Comparison of ENCODE assay signal across 22 cellular contexts in the genomic region with DNA sequence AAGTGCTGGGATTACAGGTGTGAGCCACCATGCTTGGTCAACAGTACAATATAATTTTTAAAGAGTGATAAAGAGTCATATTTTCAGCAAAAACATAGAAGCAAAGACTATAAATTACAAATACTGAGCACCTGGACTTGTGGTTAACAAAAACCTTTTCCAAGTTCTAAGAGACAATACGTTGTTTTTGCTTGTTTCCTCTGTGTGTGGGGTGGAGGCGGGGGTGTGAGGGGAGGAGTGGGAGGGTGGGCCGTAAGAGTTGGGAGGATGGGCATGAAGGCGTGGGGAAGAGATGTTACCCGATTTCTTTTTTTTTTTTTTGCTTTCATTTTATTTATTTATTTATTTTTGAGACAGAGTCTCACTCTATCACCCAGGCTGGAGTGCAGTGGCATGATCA.
A peak's percentile ranks its signal among the peaks of the same experiment; 100 is the strongest.
DNase-seq lines count a peak whose midpoint lies in the region; ATAC-seq and TF ChIP-seq lines count a peak whose summit lies in the region.
"Had no signal": no experiment of that assay in that cellular context is flagged by ENCODE, and none has a peak within 500 bp of the region (broad histone marks: within the 10 kb centered on the region; RNA-seq: fewer than 3 reads in every experiment).

No MANE protein-coding gene starts in this region.

- peak; percentile 8 for DNase-seq in activated CD4-positive, alpha-beta T cell treated with anti-CD3 and anti-CD28 coated beads, Interleukin-2, amount 50 U/mL, for 1 hour
- no peak for DNase-seq in activated CD4-positive, alpha-beta T cell treated with anti-CD3 and anti-CD28 coated beads, Interleukin-2, amount 50 U/mL, for 48 hours
- DNase-seq in CD4-positive, alpha-beta T cell = peak in 6 of 10 experiments; percentile 10 to 26 (median 16)
- DNase-seq in effector memory CD4-positive, alpha-beta T cell = peak in 2 of 3 donors; percentile 6 to 13
- no peak for DNase-seq in NCI-H446 treated with DMSO at 0.1 percent for 48 hours (lab: John Stamatoyannopoulos, UW)
- DNase-seq in dorsolateral prefrontal cortex = no peak
- DNase-seq in superior temporal gyrus (ENCODE audit: extremely low spot score) = no peak
- DNase-seq: activated B cell treated with CpG ODN at 0.5 μM for 24 hours; brain microvascular endothelial cell; Caco-2; colonic mucosa; glutamatergic neuron; mammary epithelial cell; NCI-H1694; NCI-H2171 treated with DMSO at 0.1 percent for 48 hours; NCI-H526; RPMI8226; stimulated activated CD4-positive, alpha-beta T cell treated with anti-CD3 and anti-CD28 coated beads, Interleukin-4, amount 100 ng/mL, for 24 hours; T1000; upper lobe of right lung had no signal

- H3K27ac ChIP-seq in CD4-positive, alpha-beta T cell (ENCODE audit: low read depth, low read length) = no peak overlapping the region
- H3K27ac ChIP-seq in effector memory CD4-positive, alpha-beta T cell (ENCODE audit: insufficient read depth, low read length, poor library complexity, severe bottlenecking) = no peak overlapping the region
- no peak overlapping the region for H3K27ac ChIP-seq in dorsolateral prefrontal cortex
- H3K27ac ChIP-seq: brain microvascular endothelial cell, colonic mucosa, KMS-11, upper lobe of right lung had no signal

- CTCF ChIA-PET in CD4-positive, alpha-beta T cell (lab: Charles Lee) = no interaction called here

- ATAC-seq in CD4-positive, alpha-beta T cell (ENCODE audit: poor library complexity) = peak; percentile 71
- ATAC-seq: upper lobe of right lung had no signal

- H3K9me3 ChIP-seq in CD4-positive, alpha-beta T cell (ENCODE audit: control insufficient read depth, low read length) = peaks cover 5% of the 10 kb centered on the region
- no peaks in the 10 kb centered on the region for H3K9me3 ChIP-seq in effector memory CD4-positive, alpha-beta T cell (ENCODE audit: control insufficient read depth, low read length)
- H3K9me3 ChIP-seq: colonic mucosa, upper lobe of right lung had no signal

- intact Hi-C loops in CD4-positive, alpha-beta T cell (cut with DNase I, micrococcal nuclease) = loop anchor here in 1 of 2 experiments (5.0 kb wide), 1 partner anchor 43 kb away; no protein-coding TSS in a partner anchor
- intact Hi-C loops in dorsolateral prefrontal cortex (cut with DNase I) = no loop called here

- H3K27ac Mint-ChIP-seq in CD4-positive, alpha-beta T cell = peak overlapping the region; percentile 38
- peak overlapping the region; percentile 46 for H3K27ac Mint-ChIP-seq in T-helper 1 cell treated with Interleukin-12 subunit alpha and Interleukin-12 subunit beta and Interleukin-4 antibody, amounts not matched to agents 30 μg/mL and 1 μg/mL, for 36 hours
- H3K27ac Mint-ChIP-seq: activated B cell treated with CpG ODN at 0.5 μM for 24 hours had no signal

- H3K36me3 ChIP-seq in effector memory CD4-positive, alpha-beta T cell (ENCODE audit: control insufficient read depth, insufficient read depth, low read length) = peaks cover 4% of the 10 kb centered on the region
- H3K36me3 ChIP-seq: colonic mucosa, upper lobe of right lung had no signal

- no peaks in the 10 kb centered on the region for H3K27me3 Mint-ChIP-seq in CD4-positive, alpha-beta T cell
- no peaks in the 10 kb centered on the region for H3K27me3 Mint-ChIP-seq in T-helper 1 cell treated with Interleukin-12 subunit alpha and Interleukin-12 subunit beta and Interleukin-4 antibody, amounts not matched to agents 30 μg/mL and 1 μg/mL, for 36 hours (ENCODE audit: low read depth)
- H3K27me3 Mint-ChIP-seq: activated B cell treated with CpG ODN at 0.5 μM for 24 hours had no signal

- peaks cover 45% of the 10 kb centered on the region for H3K4me1 Mint-ChIP-seq in CD4-positive, alpha-beta T cell (ENCODE audit: low read depth)
- H3K4me1 Mint-ChIP-seq in T-helper 1 cell treated with Interleukin-12 subunit alpha and Interleukin-12 subunit beta and Interleukin-4 antibody, amounts not matched to agents 30 μg/mL and 1 μg/mL, for 36 hours (ENCODE audit: low read depth) = peaks cover 48% of the 10 kb centered on the region

- POLR2A ChIA-PET in CD4-positive, alpha-beta T cell (lab: Charles Lee) = no interaction called here

- H3K4me3 ChIP-seq in effector memory CD4-positive, alpha-beta T cell (ENCODE audit: insufficient read depth, low read depth, low read length, poor library complexity, severe bottlenecking) = no peak overlapping the region
- H3K4me3 ChIP-seq in dorsolateral prefrontal cortex = no peak overlapping the region
- H3K4me3 ChIP-seq: colonic mucosa, upper lobe of right lung had no signal

- no peak for TF ChIP-seq CTCF in CD4-positive, alpha-beta T cell (IDR thresholded peaks at IDR 0.05)
- TF ChIP-seq CTCF in dorsolateral prefrontal cortex (IDR thresholded peaks at IDR 0.05 in 54 of 56, conservative IDR thresholded peaks at IDR 0.05 in 2 of 56; ENCODE audit: low read depth in 1 of 56, partially characterized antibody in 56 of 56) = no peak

- no peaks in the 10 kb centered on the region for H3K27me3 ChIP-seq in CD4-positive, alpha-beta T cell (ENCODE audit: control insufficient read depth, insufficient read depth, low read length)
- no peaks in the 10 kb centered on the region for H3K27me3 ChIP-seq in effector memory CD4-positive, alpha-beta T cell (replicated peaks; ENCODE audit: control insufficient read depth, insufficient read depth, low read length, poor library complexity, severe bottlenecking)
- no peaks in the 10 kb centered on the region for H3K27me3 ChIP-seq in dorsolateral prefrontal cortex
- H3K27me3 ChIP-seq: brain microvascular endothelial cell, colonic mucosa, upper lobe of right lung had no signal

- peaks cover 10% of the 10 kb centered on the region for H3K9me3 Mint-ChIP-seq in CD4-positive, alpha-beta T cell
- H3K9me3 Mint-ChIP-seq in T-helper 1 cell treated with Interleukin-12 subunit alpha and Interleukin-12 subunit beta and Interleukin-4 antibody, amounts not matched to agents 30 μg/mL and 1 μg/mL, for 36 hours = peaks cover 16% of the 10 kb centered on the region

- no peaks in the 10 kb centered on the region for H3K4me1 ChIP-seq in effector memory CD4-positive, alpha-beta T cell (ENCODE audit: control insufficient read depth, insufficient read depth, low read length, poor library complexity, severe bottlenecking)
- H3K4me1 ChIP-seq: Caco-2, colonic mucosa, upper lobe of right lung had no signal

- H3K4me3 Mint-ChIP-seq in CD4-positive, alpha-beta T cell = peak overlapping the region; percentile 13
- peak overlapping the region; percentile 55 for H3K4me3 Mint-ChIP-seq in T-helper 1 cell treated with Interleukin-12 subunit alpha and Interleukin-12 subunit beta and Interleukin-4 antibody, amounts not matched to agents 30 μg/mL and 1 μg/mL, for 36 hours
- H3K4me3 Mint-ChIP-seq: activated B cell treated with CpG ODN at 0.5 μM for 24 hours had no signal

- H3K36me3 Mint-ChIP-seq in CD4-positive, alpha-beta T cell (ENCODE audit: low read depth) = peaks cover 18% of the 10 kb centered on the region
- H3K36me3 Mint-ChIP-seq in T-helper 1 cell treated with Interleukin-12 subunit alpha and Interleukin-12 subunit beta and Interleukin-4 antibody, amounts not matched to agents 30 μg/mL and 1 μg/mL, for 36 hours (ENCODE audit: low read depth) = peaks cover 38% of the 10 kb centered on the region

Comparison
In these comparisons a context has a peak if more than half of its experiments do, and no peak if none do; other contexts are left out.
1. DNase-seq: peak in activated CD4-positive, alpha-beta T cell treated with anti-CD3 and anti-CD28 coated beads, Interleukin-2, amount 50 U/mL, for 1 hour (single experiment), CD4-positive, alpha-beta T cell (6 of 10) and effector memory CD4-positive, alpha-beta T cell (2 of 3); none in activated CD4-positive, alpha-beta T cell treated with anti-CD3 and anti-CD28 coated beads, Interleukin-2, amount 50 U/mL, for 48 hours (0 of 2), NCI-H446 treated with DMSO at 0.1 percent for 48 hours (single experiment), dorsolateral prefrontal cortex (0 of 10) and superior temporal gyrus (single experiment).